In genomic region chr9:73067074-73067473, GRCh38 we compare ENCODE assay signal across 1 cellular context.
TF ChIP-seq lines count a peak whose summit lies in the region.

No MANE protein-coding gene starts in this region.

TF ChIP-seq in HepG2, 621 proteins besides CTCF, POLR2A, EP300 and RAD21 (continued from another document):
- TF ChIP-seq SKIL (CRISPR knock-in tag; IDR thresholded peaks at IDR 0.05; ENCODE audit: borderline replicate concordance): no peak
- TF ChIP-seq STAG1 (CRISPR knock-in tag; IDR thresholded peaks at IDR 0.05): peak; percentile 33; the same call in 1 of the 2 replicates
- no peak for TF ChIP-seq SP5 (CRISPR knock-in tag; IDR thresholded peaks at IDR 0.05; ENCODE audit: borderline replicate concordance, low read depth)
- TF ChIP-seq HMGXB3 (CRISPR knock-in tag; IDR thresholded peaks at IDR 0.05; ENCODE audit: borderline replicate concordance): no peak
- no peak for TF ChIP-seq NR0B2 (CRISPR knock-in tag; IDR thresholded peaks at IDR 0.05)
- TF ChIP-seq POLR2AphosphoS2 (IDR thresholded peaks at IDR 0.05; ENCODE audit: low read depth, low read length): no peak
- TF ChIP-seq SMC3 (IDR thresholded peaks at IDR 0.05; ENCODE audit: low read length): 0 out of 2 replicates have a peak, but pooled peaks have one; percentile 15
- TF ChIP-seq ZNF574 (CRISPR knock-in tag; IDR thresholded peaks at IDR 0.05): peak; percentile 77
- no peak for TF ChIP-seq ZMAT5 (CRISPR knock-in tag; IDR thresholded peaks at IDR 0.05; ENCODE audit: borderline replicate concordance, low read depth)
- no peak for TF ChIP-seq ZMYM4 (CRISPR knock-in tag; IDR thresholded peaks at IDR 0.05)
- TF ChIP-seq ZNF639 (CRISPR knock-in tag; conservative IDR thresholded peaks at IDR 0.05): no peak
TF ChIP-seq in HepG2: peak in this region for 4.
